Comparison of ENCODE assay signal across 19 cellular contexts in the genomic region with DNA sequence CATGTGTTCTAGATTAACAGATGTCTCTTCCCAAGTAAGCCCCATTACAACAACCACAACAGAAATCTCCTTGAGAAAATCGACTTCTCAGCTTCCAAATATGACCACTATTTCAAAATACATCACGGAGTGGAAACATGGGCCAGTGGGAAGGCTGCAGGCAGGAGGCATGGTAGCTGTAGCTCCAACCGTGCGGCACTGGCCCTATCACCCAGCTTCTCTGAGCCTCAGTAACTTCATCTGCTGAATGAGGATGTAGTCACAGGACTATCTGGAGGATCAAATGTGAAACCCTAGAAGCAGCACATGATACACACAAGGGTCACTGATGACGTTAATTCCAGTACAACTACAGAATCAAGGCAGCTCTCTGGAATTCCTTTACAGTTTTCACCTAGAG.
DNase-seq lines count a peak whose midpoint lies in the region; ATAC-seq and TF ChIP-seq lines count a peak whose summit lies in the region.
"Had no signal": no experiment of that assay in that cellular context is flagged by ENCODE, and none has a peak within 500 bp of the region (broad histone marks: within the 10 kb centered on the region; RNA-seq: fewer than 3 reads in every experiment).

No MANE protein-coding gene starts in this region.

- no peaks in the 10 kb centered on the region for H3K27me3 Mint-ChIP-seq in activated naive CD8-positive, alpha-beta T cell treated with anti-CD3 and anti-CD28 coated beads, Interleukin-2, amount 10 ng/mL, durations not matched to agents 7 days and 5 days
- H3K27me3 Mint-ChIP-seq in activated naive CD8-positive, alpha-beta T cell treated with anti-CD3 and anti-CD28 coated beads, Interleukin-2, amount 50 U/mL, for 24 hours = no peaks in the 10 kb centered on the region
- peaks cover 4% of the 10 kb centered on the region for H3K27me3 Mint-ChIP-seq in endothelial cell (ENCODE audit: unreplicated experiment)
- H3K27me3 Mint-ChIP-seq: activated T-helper 17 cell treated with anti-CD3 and anti-CD28 coated beads, Interleukin-2, amount 50 U/mL, for 72 hours; brain had no signal

- H3K9me3 ChIP-seq in muscle layer of duodenum (ENCODE audit: control insufficient read depth in 1 of 2, low read length in 2 of 2) (no peaks in the 10 kb centered on the region), transverse colon (no peaks in the 10 kb centered on the region)
- H3K9me3 ChIP-seq: SJSA1, thyroid gland had no signal

- no peaks in the 10 kb centered on the region for H3K9me3 Mint-ChIP-seq in activated naive CD8-positive, alpha-beta T cell treated with anti-CD3 and anti-CD28 coated beads, Interleukin-2, amount 10 ng/mL, durations not matched to agents 7 days and 5 days
- no peaks in the 10 kb centered on the region for H3K9me3 Mint-ChIP-seq in activated naive CD8-positive, alpha-beta T cell treated with anti-CD3 and anti-CD28 coated beads, Interleukin-2, amount 50 U/mL, for 24 hours
- H3K9me3 Mint-ChIP-seq in endothelial cell (ENCODE audit: unreplicated experiment) = no peaks in the 10 kb centered on the region
- H3K9me3 Mint-ChIP-seq: activated T-helper 17 cell treated with anti-CD3 and anti-CD28 coated beads, Interleukin-2, amount 50 U/mL, for 72 hours had no signal

- peaks cover 19% of the 10 kb centered on the region for H3K36me3 Mint-ChIP-seq in activated naive CD8-positive, alpha-beta T cell treated with anti-CD3 and anti-CD28 coated beads, Interleukin-2, amount 10 ng/mL, durations not matched to agents 7 days and 5 days
- H3K36me3 Mint-ChIP-seq in activated naive CD8-positive, alpha-beta T cell treated with anti-CD3 and anti-CD28 coated beads, Interleukin-2, amount 50 U/mL, for 24 hours (ENCODE audit: low read depth) = peaks cover 5% of the 10 kb centered on the region
- H3K36me3 Mint-ChIP-seq in endothelial cell (ENCODE audit: low read depth, unreplicated experiment) = peaks cover 39% of the 10 kb centered on the region

- 89 to 100% methylated on average over 2 to 5 of the region's 5 CpGs for WGBS in transverse colon (ENCODE audit: low coverage in 1 of 2), 2 donors

- H3K27ac Mint-ChIP-seq in activated naive CD8-positive, alpha-beta T cell treated with anti-CD3 and anti-CD28 coated beads, Interleukin-2, amount 10 ng/mL, durations not matched to agents 7 days and 5 days = peak overlapping the region; percentile 67
- H3K27ac Mint-ChIP-seq in activated naive CD8-positive, alpha-beta T cell treated with anti-CD3 and anti-CD28 coated beads, Interleukin-2, amount 50 U/mL, for 24 hours = no peak overlapping the region
- peak overlapping the region; percentile 74 for H3K27ac Mint-ChIP-seq in endothelial cell (ENCODE audit: unreplicated experiment)
- H3K27ac Mint-ChIP-seq: activated CD8-positive, alpha-beta T cell treated with anti-CD3 and anti-CD28 coated beads, Interleukin-2, amount 10 ng/mL, durations not matched to agents 7 days and 5 days; activated T-helper 17 cell treated with anti-CD3 and anti-CD28 coated beads, Interleukin-2, amount 50 U/mL, for 72 hours had no signal

- H3K4me3 Mint-ChIP-seq in activated naive CD8-positive, alpha-beta T cell treated with anti-CD3 and anti-CD28 coated beads, Interleukin-2, amount 10 ng/mL, durations not matched to agents 7 days and 5 days = no peak overlapping the region
- H3K4me3 Mint-ChIP-seq in activated naive CD8-positive, alpha-beta T cell treated with anti-CD3 and anti-CD28 coated beads, Interleukin-2, amount 50 U/mL, for 24 hours = no peak overlapping the region
- no peak overlapping the region for H3K4me3 Mint-ChIP-seq in endothelial cell (ENCODE audit: unreplicated experiment)
- H3K4me3 Mint-ChIP-seq: activated CD8-positive, alpha-beta T cell treated with anti-CD3 and anti-CD28 coated beads, Interleukin-2, amount 10 ng/mL, durations not matched to agents 7 days and 5 days; activated T-helper 17 cell treated with anti-CD3 and anti-CD28 coated beads, Interleukin-2, amount 50 U/mL, for 72 hours had no signal

- intact Hi-C loops in transverse colon (cut with DNase I; ENCODE audit: low total_unique reads) = no loop called here

- DNase-seq in activated naive CD8-positive, alpha-beta T cell treated with anti-CD3 and anti-CD28 coated beads, Interleukin-2, amount 10 ng/mL, durations not matched to agents 7 days and 5 days = no peak
- DNase-seq in activated naive CD8-positive, alpha-beta T cell treated with anti-CD3 and anti-CD28 coated beads, Interleukin-2, amount 50 U/mL, for 24 hours = no peak
- DNase-seq in endothelial cell (ENCODE audit: low spot score) (no peak), transverse colon (no peak), HT-29 (ENCODE audit: low spot score) (no peak), superior temporal gyrus (ENCODE audit: extremely low spot score) (no peak)
- DNase-seq: ACHN; activated CD8-positive, alpha-beta T cell treated with anti-CD3 and anti-CD28 coated beads, Interleukin-2, amount 10 ng/mL, durations not matched to agents 7 days and 5 days; Calu3; Karpas-422; NCI-H1417 treated with DMSO at 0.1 percent for 48 hours; NCI-H446 treated with DMSO at 0.1 percent for 48 hours; stimulated activated CD4-positive, alpha-beta T cell treated with anti-CD3 and anti-CD28 coated beads, Interleukin-2, amount 100 ng/mL, for 24 hours; thyroid gland had no signal

- peak overlapping the region; percentile 11 for H3K27ac ChIP-seq in muscle layer of duodenum (ENCODE audit: low read length)
- peak overlapping the region; percentile 50 to 72 (median 54) for H3K27ac ChIP-seq in transverse colon
- H3K27ac ChIP-seq: SJSA1, thyroid gland had no signal

- H3K4me1 ChIP-seq in muscle layer of duodenum (ENCODE audit: control insufficient read depth in 1 of 2, insufficient read depth in 2 of 2, low read length in 2 of 2) = peaks cover 0 to 19% of the 10 kb centered on the region in 2 donors
- H3K4me1 ChIP-seq in transverse colon = peaks cover 0 to 17% (median 3%) of the 10 kb centered on the region in 4 donors

- H3K27me3 ChIP-seq in muscle layer of duodenum (ENCODE audit: low read depth, low read length) (no peaks in the 10 kb centered on the region), transverse colon (no peaks in the 10 kb centered on the region)
- H3K27me3 ChIP-seq: SJSA1, thyroid gland had no signal

- peaks cover 0 to 7% of the 10 kb centered on the region in 2 donors for H3K36me3 ChIP-seq in muscle layer of duodenum (ENCODE audit: control insufficient read depth in 1 of 2, insufficient read depth in 2 of 2, low read length in 2 of 2)
- H3K36me3 ChIP-seq in transverse colon = peaks cover 0 to 4% (median 0%) of the 10 kb centered on the region in 4 donors

- no peak for ATAC-seq in activated naive CD8-positive, alpha-beta T cell treated with anti-CD3 and anti-CD28 coated beads, Interleukin-2, amount 10 ng/mL, durations not matched to agents 7 days and 5 days (ENCODE audit: low read depth)
- ATAC-seq in activated naive CD8-positive, alpha-beta T cell treated with anti-CD3 and anti-CD28 coated beads, Interleukin-2, amount 50 U/mL, for 24 hours = no peak
- ATAC-seq in HG02571 (IDR thresholded peaks at IDR 0.05; ENCODE audit: unreplicated experiment) = no peak
- ATAC-seq: activated CD8-positive, alpha-beta T cell treated with anti-CD3 and anti-CD28 coated beads, Interleukin-2, amount 10 ng/mL, durations not matched to agents 7 days and 5 days; activated T-helper 17 cell treated with anti-CD3 and anti-CD28 coated beads, Interleukin-2, amount 50 U/mL, for 72 hours had no signal

- H3K4me3 ChIP-seq in muscle layer of duodenum (ENCODE audit: low read depth in 1 of 2, low read length in 2 of 2) = no peak overlapping the region
- no peak overlapping the region for H3K4me3 ChIP-seq in transverse colon
- H3K4me3 ChIP-seq: SJSA1, thyroid gland had no signal

- POLR2A ChIA-PET in activated naive CD8-positive, alpha-beta T cell treated with anti-CD3 and anti-CD28 coated beads, Interleukin-2, amount 10 ng/mL, durations not matched to agents 7 days and 5 days (lab: Charles Lee) = interaction anchor here (0.6 kb wide), 1 partner anchor 113 kb away, joined by 6 read pairs; no protein-coding TSS in a partner anchor

- in situ Hi-C loops in transverse colon (cut with MboI; ENCODE audit: low pct_ligation_motif_present in 1 of 4, low pct_unique_long_range_greater_than_20kb in 1 of 4, low sequenced_read_pairs in 3 of 4) = no loop called here

- TF ChIP-seq EP300 in transverse colon (IDR thresholded peaks at IDR 0.05; ENCODE audit: low read depth) = no peak

- TF ChIP-seq CTCF in endothelial cell (IDR thresholded peaks at IDR 0.05; ENCODE audit: unreplicated experiment) = no peak
- TF ChIP-seq CTCF in transverse colon (IDR thresholded peaks at IDR 0.05) = no peak

- peaks cover 9% of the 10 kb centered on the region for H3K4me1 Mint-ChIP-seq in activated naive CD8-positive, alpha-beta T cell treated with anti-CD3 and anti-CD28 coated beads, Interleukin-2, amount 10 ng/mL, durations not matched to agents 7 days and 5 days
- H3K4me1 Mint-ChIP-seq in activated naive CD8-positive, alpha-beta T cell treated with anti-CD3 and anti-CD28 coated beads, Interleukin-2, amount 50 U/mL, for 24 hours = peaks cover 4% of the 10 kb centered on the region
- H3K4me1 Mint-ChIP-seq in endothelial cell (ENCODE audit: unreplicated experiment) = peaks cover 7% of the 10 kb centered on the region
- H3K4me1 Mint-ChIP-seq: activated T-helper 17 cell treated with anti-CD3 and anti-CD28 coated beads, Interleukin-2, amount 50 U/mL, for 72 hours had no signal

- no peak for TF ChIP-seq POLR2A in transverse colon (IDR thresholded peaks at IDR 0.05)
